ENCODE assay signal across 31 cellular contexts in the genomic region with DNA sequence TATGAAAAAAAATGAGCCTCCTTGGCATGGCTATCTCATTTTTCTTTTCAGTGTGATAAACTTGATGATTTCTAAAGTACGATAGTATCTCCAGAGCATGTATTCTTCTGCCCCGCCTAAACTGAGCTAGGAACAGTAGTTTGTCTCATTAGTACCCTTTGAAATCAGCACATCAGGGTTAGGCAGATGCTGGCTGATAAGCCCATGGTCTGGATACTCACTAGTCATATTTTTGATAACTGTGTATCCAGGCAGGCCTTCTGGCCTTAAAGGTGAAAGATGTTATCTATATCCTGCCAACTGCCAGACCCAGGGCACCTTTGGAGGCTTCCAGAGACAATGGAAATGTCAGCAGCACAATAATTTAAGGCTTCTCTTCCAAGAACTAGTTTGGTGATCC.
"Had no signal": no experiment of that assay in that cellular context is flagged by ENCODE, and none has a peak within 500 bp of the region (broad histone marks: within the 10 kb centered on the region; RNA-seq: fewer than 3 reads in every experiment).

No MANE protein-coding gene starts in this region.

- H3K36me3 ChIP-seq: breast epithelium, WERI-Rb-1 had no signal

- H3K9me3 ChIP-seq: adrenal gland had no signal

- H3K27ac ChIP-seq: adrenal gland, breast epithelium, cardiac muscle cell, dorsolateral prefrontal cortex, heart left ventricle, WERI-Rb-1 had no signal

- H3K27me3 ChIP-seq: adrenal gland, breast epithelium, cardiac muscle cell, dorsolateral prefrontal cortex, heart left ventricle had no signal

- H3K4me3 ChIP-seq: adrenal gland, breast epithelium, cardiac muscle cell, coronary artery, dorsolateral prefrontal cortex, heart left ventricle had no signal

- H3K4me1 ChIP-seq: adrenal gland, breast epithelium, heart left ventricle had no signal

- ATAC-seq: activated CD4-positive, CD25-positive, alpha-beta regulatory T cell treated with anti-CD3 and anti-CD28 coated beads, Interleukin-2, amount 50 U/mL, for 24 hours; activated CD8-positive, alpha-beta T cell treated with anti-CD3 and anti-CD28 coated beads for 36 hours; activated naive CD8-positive, alpha-beta T cell treated with anti-CD3 and anti-CD28 coated beads, Interleukin-2, amount 50 U/mL, for 24 hours; activated T-cell treated with anti-CD3 and anti-CD28 coated beads, Interleukin-2, amount 50 U/mL, for 4 hours; activated T-helper 17 cell treated with anti-CD3 and anti-CD28 coated beads, Interleukin-2, amount 50 U/mL, for 72 hours; esophagus mucosa; heart left ventricle; T-helper 17 cell had no signal

- DNase-seq: activated B cell treated with CpG ODN at 0.5 μM for 24 hours; activated CD4-positive, alpha-beta T cell treated with anti-CD3 and anti-CD28 coated beads for 48 hours; activated CD4-positive, alpha-beta T cell treated with anti-CD3 and anti-CD28 coated beads, Interleukin-2, amount 50 U/mL, for 1 hour; activated CD4-positive, alpha-beta T cell treated with anti-CD3 and anti-CD28 coated beads, Interleukin-2, amount 50 U/mL, for 48 hours; activated CD8-positive, alpha-beta memory T cell treated with anti-CD3 and anti-CD28 coated beads for 24 hours; activated CD8-positive, alpha-beta T cell treated with anti-CD3 and anti-CD28 coated beads for 36 hours; activated effector memory CD4-positive, alpha-beta T cell treated with Interleukin-2 at 50 U/mL for 16 hours; activated gamma-delta T cell treated with Interleukin-2 at 50 U/mL for 16 hours; activated naive CD4-positive, alpha-beta T cell treated with Interleukin-2 at 50 U/mL for 16 hours; activated naive CD8-positive, alpha-beta T cell treated with anti-CD3 and anti-CD28 coated beads for 36 hours; activated naive CD8-positive, alpha-beta T cell treated with anti-CD3 and anti-CD28 coated beads, Interleukin-2, amount 50 U/mL, for 24 hours; activated T-cell treated with anti-CD3 and anti-CD28 coated beads, Interleukin-2, amount 50 U/mL, for 4 hours; adrenal gland; amygdala; aorta; central memory CD4-positive, alpha-beta T cell; cerebellar nuclear complex; dorsolateral prefrontal cortex; effector memory CD4-positive, alpha-beta T cell; endodermal cell; foreskin fibroblast; heart left ventricle; T-helper 17 cell; T1000; WERI-Rb-1 had no signal
